Comparison of ENCODE assay signal across 1 cellular context in genomic region chr3:45165497-45166282, GRCh38.
TF ChIP-seq lines count a peak whose summit lies in the region.

No MANE protein-coding gene starts in this region.

TF ChIP-seq in endothelial cell of umbilical vein, 7 proteins besides CTCF, POLR2A, EP300 and RAD21 (continued from another document):
- no peak for TF ChIP-seq EZH2 (IDR thresholded peaks at IDR 0.05; ENCODE audit: borderline replicate concordance, low read depth, low read length, severe bottlenecking)
